In the genomic region with DNA sequence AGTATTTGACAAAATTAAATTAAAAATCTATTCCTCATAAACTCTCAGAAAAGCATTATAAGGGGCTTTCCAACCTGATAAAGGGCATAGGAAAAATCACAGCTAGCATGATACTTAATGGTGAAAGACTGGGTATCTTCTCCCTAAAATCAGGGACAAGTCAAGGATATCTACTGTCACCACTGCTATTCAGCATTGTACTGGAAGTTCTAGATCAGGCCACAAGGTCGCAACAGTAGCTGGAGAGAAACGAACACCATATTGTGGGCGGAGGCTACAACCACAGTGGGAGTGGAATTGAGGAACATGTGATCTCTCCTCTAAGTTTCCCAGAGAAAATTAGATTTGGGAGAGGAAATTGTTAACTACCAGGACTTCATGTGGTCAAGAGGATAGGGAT, we compare ENCODE assay signal across 19 cellular contexts.
A peak's percentile ranks its signal among the peaks of the same experiment; 100 is the strongest.
DNase-seq lines count a peak whose midpoint lies in the region; ATAC-seq and TF ChIP-seq lines count a peak whose summit lies in the region.
"Had no signal": no experiment of that assay in that cellular context is flagged by ENCODE, and none has a peak within 500 bp of the region (broad histone marks: within the 10 kb centered on the region; RNA-seq: fewer than 3 reads in every experiment).

No MANE protein-coding gene starts in this region.

- no peak overlapping the region for H2AFZ ChIP-seq in HCT116 (ENCODE audit: low read depth, low read length, poor library complexity, severe bottlenecking)
- H2AFZ ChIP-seq in PC-3 (ENCODE audit: low read length) = no peak overlapping the region

- H3K9me3 Mint-ChIP-seq in stimulated activated naive B cell treated with anti-CD40 and anti-IgM and Interleukin-4, amounts not matched to agents 10 μg/mL and 1 μg/mL and 100 μg/mL, for 72 hours = peaks cover 3% of the 10 kb centered on the region in 2 donors
- peaks cover 20% of the 10 kb centered on the region for H3K9me3 Mint-ChIP-seq in activated naive CD8-positive, alpha-beta T cell treated with anti-CD3 and anti-CD28 coated beads, Interleukin-2, amount 50 U/mL, for 24 hours

- no peak for TF ChIP-seq POLR2A in HCT116 (IDR thresholded peaks at IDR 0.05; ENCODE audit: borderline replicate concordance, extremely low read depth, insufficient read depth, insufficient read length)

- H3K9me3 ChIP-seq in HCT116 (ENCODE audit: control insufficient read depth in 1 of 2, insufficient read depth in 1 of 2, low read depth in 1 of 2, low read length in 2 of 2) = peaks cover 0 to 5% of the 10 kb centered on the region in 2 experiments; a peak in 1 of 4 replicates
- no peaks in the 10 kb centered on the region for H3K9me3 ChIP-seq in neutrophil
- no peaks in the 10 kb centered on the region for H3K9me3 ChIP-seq in PC-3 (ENCODE audit: low read length)
- H3K9me3 ChIP-seq: HAP-1 had no signal

- no peak overlapping the region for H3K4me3 ChIP-seq in HCT116 (replicated peaks in 1 of 2; ENCODE audit: low read depth in 1 of 2, low read length in 2 of 2)
- H3K4me3 ChIP-seq in neutrophil (ENCODE audit: low read depth in 1 of 2, low read length in 1 of 2) = no peak overlapping the region
- no peak overlapping the region for H3K4me3 ChIP-seq in PC-3 (ENCODE audit: low read length)
- H3K4me3 ChIP-seq: BLaER1 treated with 17β-estradiol and CSF1 and Interleukin-3, amounts not matched to agents 10 nM and 100 nM; HAP-1 had no signal

- H3K4me1 Mint-ChIP-seq in stimulated activated naive B cell treated with anti-CD40 and anti-IgM and Interleukin-4, amounts not matched to agents 10 μg/mL and 1 μg/mL and 100 μg/mL, for 72 hours = peaks cover 0 to 3% of the 10 kb centered on the region in 2 donors
- H3K4me1 Mint-ChIP-seq in activated naive CD8-positive, alpha-beta T cell treated with anti-CD3 and anti-CD28 coated beads, Interleukin-2, amount 50 U/mL, for 24 hours = peaks cover 21% of the 10 kb centered on the region

- no peaks in the 10 kb centered on the region for H4K20me1 ChIP-seq in HCT116 (ENCODE audit: insufficient read depth)
- H4K20me1 ChIP-seq in PC-3 (ENCODE audit: low read length) = no peaks in the 10 kb centered on the region
- H4K20me1 ChIP-seq: BLaER1 treated with 17β-estradiol and CSF1 and Interleukin-3, amounts not matched to agents 10 nM and 100 nM had no signal

- peaks cover 0 to 3% of the 10 kb centered on the region in 2 donors for H3K36me3 Mint-ChIP-seq in stimulated activated naive B cell treated with anti-CD40 and anti-IgM and Interleukin-4, amounts not matched to agents 10 μg/mL and 1 μg/mL and 100 μg/mL, for 72 hours
- H3K36me3 Mint-ChIP-seq in activated naive CD8-positive, alpha-beta T cell treated with anti-CD3 and anti-CD28 coated beads, Interleukin-2, amount 50 U/mL, for 24 hours (ENCODE audit: low read depth) = peaks cover 13% of the 10 kb centered on the region

- H3K36me3 ChIP-seq in HCT116 (ENCODE audit: control insufficient read depth in 1 of 2, insufficient read depth in 2 of 2, low read length in 2 of 2) (no peaks in the 10 kb centered on the region), neutrophil (no peaks in the 10 kb centered on the region), PC-3 (ENCODE audit: low read depth, low read length) (no peaks in the 10 kb centered on the region)
- H3K36me3 ChIP-seq: HAP-1 had no signal

- TF ChIP-seq CTCF in HCT116 (IDR thresholded peaks at IDR 0.05 in 2 of 3, conservative IDR thresholded peaks at IDR 0.05 in 1 of 3; ENCODE audit: borderline replicate concordance in 1 of 3, insufficient read depth in 1 of 3, low read depth in 2 of 3, low read length in 2 of 3) = no peak
- TF ChIP-seq CTCF in neutrophil (IDR thresholded peaks at IDR 0.05) = no peak
- no peak for TF ChIP-seq CTCF in PC-3 (conservative IDR thresholded peaks at IDR 0.05; ENCODE audit: low read depth, low read length)

- intact Hi-C loops in HCT116 (cut with micrococcal nuclease) = no loop called here
- intact Hi-C loops in PC-3 (cut with micrococcal nuclease) = no loop called here

- H3K27me3 Mint-ChIP-seq in stimulated activated naive B cell treated with anti-CD40 and anti-IgM and Interleukin-4, amounts not matched to agents 10 μg/mL and 1 μg/mL and 100 μg/mL, for 72 hours = peaks cover 8 to 29% of the 10 kb centered on the region in 2 donors
- peaks cover 45% of the 10 kb centered on the region for H3K27me3 Mint-ChIP-seq in activated naive CD8-positive, alpha-beta T cell treated with anti-CD3 and anti-CD28 coated beads, Interleukin-2, amount 50 U/mL, for 24 hours

- H3K4me2 ChIP-seq in HCT116 (ENCODE audit: low read length) (no peak overlapping the region), PC-3 (ENCODE audit: low read length) (no peak overlapping the region)
- H3K4me2 ChIP-seq: BLaER1 treated with 17β-estradiol and CSF1 and Interleukin-3, amounts not matched to agents 10 nM and 100 nM had no signal

- ATAC-seq in HCT116 (peak; percentile 52; the same call in 1 of the 2 replicates), PC-3 (no peak)
- ATAC-seq in stimulated activated naive B cell treated with anti-CD40 and anti-IgM and Interleukin-4, amounts not matched to agents 10 μg/mL and 1 μg/mL and 100 μg/mL, for 72 hours (replicated peaks) = no peak
- no peak for ATAC-seq in activated naive CD8-positive, alpha-beta T cell treated with anti-CD3 and anti-CD28 coated beads, Interleukin-2, amount 50 U/mL, for 24 hours

- H3K79me2 ChIP-seq in HCT116 (ENCODE audit: insufficient read depth, low read length) (no peaks in the 10 kb centered on the region), PC-3 (ENCODE audit: low read length) (no peaks in the 10 kb centered on the region)

- no peaks in the 10 kb centered on the region for H3K9me2 ChIP-seq in HCT116 (ENCODE audit: insufficient read depth)
- 0 out of 2 replicates have a peak, but pooled peaks cover 3% of the 10 kb centered on the region for H3K9me2 ChIP-seq in PC-3 (replicated peaks; ENCODE audit: low read length)

- H3F3A ChIP-seq in PC-3 (ENCODE audit: low read length, unreplicated experiment) = no peaks in the 10 kb centered on the region

- H3K27ac Mint-ChIP-seq in stimulated activated naive B cell treated with anti-CD40 and anti-IgM and Interleukin-4, amounts not matched to agents 10 μg/mL and 1 μg/mL and 100 μg/mL, for 72 hours = no peak overlapping the region
- H3K27ac Mint-ChIP-seq in activated naive CD8-positive, alpha-beta T cell treated with anti-CD3 and anti-CD28 coated beads, Interleukin-2, amount 50 U/mL, for 24 hours = no peak overlapping the region
- H3K27ac Mint-ChIP-seq: CD4-positive, alpha-beta T cell; HFFc6 had no signal

- BruUV-seq in HCT116 (replicated peaks; lab: Mats Ljungman, UMichigan) (no TSS peak), PC-3 (replicated peaks; lab: Mats Ljungman, UMichigan) (no TSS peak)

- H3K27me3 ChIP-seq in HCT116 (ENCODE audit: insufficient read depth, low read length) = no peaks in the 10 kb centered on the region
- no peaks in the 10 kb centered on the region for H3K27me3 ChIP-seq in neutrophil
- H3K27me3 ChIP-seq in PC-3 (ENCODE audit: low read length) = no peaks in the 10 kb centered on the region
- H3K27me3 ChIP-seq: BLaER1 treated with 17β-estradiol and CSF1 and Interleukin-3, amounts not matched to agents 10 nM and 100 nM had no signal

- H3K4me1 ChIP-seq in HCT116 (ENCODE audit: control insufficient read depth in 1 of 2, insufficient read depth in 2 of 2, low read length in 2 of 2) (no peaks in the 10 kb centered on the region), neutrophil (ENCODE audit: control insufficient read depth in 1 of 2, insufficient read depth in 1 of 2, low read depth in 1 of 2, low read length in 1 of 2) (peaks cover 33 to 48% of the 10 kb centered on the region in 2 experiments), PC-3 (ENCODE audit: insufficient read depth, low read length) (no peaks in the 10 kb centered on the region)
- H3K4me1 ChIP-seq: HAP-1 had no signal

- POLR2A ChIA-PET in HCT116 (lab: Charles Lee) (no interaction called here), PC-3 (lab: Charles Lee; ENCODE audit: unreplicated experiment) (no interaction called here)

- CTCF ChIA-PET in HCT116 (lab: Charles Lee) = no interaction called here
- CTCF ChIA-PET in PC-3 (lab: Charles Lee) = no interaction called here

- no peak overlapping the region for H3K9ac ChIP-seq in HCT116 (ENCODE audit: low read length)
- H3K9ac ChIP-seq in PC-3 (ENCODE audit: low read length) = no peak overlapping the region
- H3K9ac ChIP-seq: BLaER1 treated with 17β-estradiol and CSF1 and Interleukin-3, amounts not matched to agents 10 nM and 100 nM had no signal

- DNase-seq in NCI-H82 (lab: John Stamatoyannopoulos, UW) = peak; percentile 2
- DNase-seq in NCI-H82 treated with DMSO at 0.1 percent for 48 hours (lab: John Stamatoyannopoulos, UW; ENCODE audit: unreplicated experiment) = no peak
- no peak for DNase-seq in HCT116 (ENCODE audit: low read depth, low spot score)
- peak; percentile 35 for DNase-seq in SK-N-DZ (ENCODE audit: low spot score)
- no peak for DNase-seq in stimulated activated naive B cell treated with anti-CD40 and anti-IgM and Interleukin-4, amounts not matched to agents 10 μg/mL and 1 μg/mL and 100 μg/mL, for 72 hours
- DNase-seq in activated naive CD8-positive, alpha-beta T cell treated with anti-CD3 and anti-CD28 coated beads, Interleukin-2, amount 50 U/mL, for 24 hours = no peak
- DNase-seq in PC-3 = no peak
- DNase-seq: 8988T; AML-193; Calu3; CD4-positive, alpha-beta T cell; DMS153; GF-D8; HFFc6; KBM-7 had no signal

- no peak for TF ChIP-seq RAD21 in HCT116 (IDR thresholded peaks at IDR 0.05; ENCODE audit: low read depth)

- no peak overlapping the region for H3K27ac ChIP-seq in HCT116 (ENCODE audit: low read depth, low read length)
- peak overlapping the region; percentile 41 for H3K27ac ChIP-seq in neutrophil
- H3K27ac ChIP-seq in PC-3 (ENCODE audit: low read length) = no peak overlapping the region
- H3K27ac ChIP-seq: BLaER1 treated with 17β-estradiol and CSF1 and Interleukin-3, amounts not matched to agents 10 nM and 100 nM; HL-60 had no signal

- no peak overlapping the region for H3K4me3 Mint-ChIP-seq in stimulated activated naive B cell treated with anti-CD40 and anti-IgM and Interleukin-4, amounts not matched to agents 10 μg/mL and 1 μg/mL and 100 μg/mL, for 72 hours
- no peak overlapping the region for H3K4me3 Mint-ChIP-seq in activated naive CD8-positive, alpha-beta T cell treated with anti-CD3 and anti-CD28 coated beads, Interleukin-2, amount 50 U/mL, for 24 hours
- H3K4me3 Mint-ChIP-seq: CD4-positive, alpha-beta T cell; HFFc6 had no signal

- RAD21 ChIA-PET in HCT116 (lab: Charles Lee; ENCODE audit: low non-redundant PET in 1 of 2, low total read pairs in 2 of 2, uncharacterized antibody in 2 of 2, unreplicated experiment in 2 of 2) = no interaction called here

Comparison
In these comparisons a context has a peak if more than half of its experiments do, and no peak if none do; other contexts are left out.
1. DNase-seq: peak in NCI-H82 (single experiment) and SK-N-DZ (single experiment); none in NCI-H82 treated with DMSO at 0.1 percent for 48 hours (single experiment), HCT116 (single experiment), stimulated activated naive B cell treated with anti-CD40 and anti-IgM and Interleukin-4, amounts not matched to agents 10 μg/mL and 1 μg/mL and 100 μg/mL, for 72 hours (single experiment), activated naive CD8-positive, alpha-beta T cell treated with anti-CD3 and anti-CD28 coated beads, Interleukin-2, amount 50 U/mL, for 24 hours (single experiment) and PC-3 (single experiment).